Comparison of ENCODE assay signal across 18 cellular contexts in the genomic region with DNA sequence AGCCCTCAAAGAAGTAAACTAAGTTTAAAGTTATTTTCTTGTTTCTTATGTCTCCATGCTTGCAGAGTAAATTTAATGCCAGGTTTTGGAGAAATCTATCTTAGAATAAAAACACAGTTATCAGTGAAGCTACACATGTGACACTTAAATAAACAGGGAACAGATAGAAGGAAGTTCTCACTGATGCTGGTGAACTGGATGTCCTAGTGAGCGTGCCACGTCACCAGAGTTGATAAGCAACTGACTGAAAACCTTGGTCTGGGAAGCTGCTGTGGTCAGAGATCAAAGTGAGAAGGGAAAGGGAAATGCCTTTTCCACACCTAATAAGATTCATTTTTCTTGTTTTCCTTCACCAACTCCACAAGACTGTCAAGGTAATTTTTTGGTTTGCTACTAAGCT.
"Had no signal": no experiment of that assay in that cellular context is flagged by ENCODE, and none has a peak within 500 bp of the region (broad histone marks: within the 10 kb centered on the region; RNA-seq: fewer than 3 reads in every experiment).

No MANE protein-coding gene starts in this region.

- H3K9me3 ChIP-seq: ascending aorta, breast epithelium, lower lobe of right lung, sigmoid colon, spleen, thoracic aorta, upper lobe of right lung had no signal

- DNase-seq: activated B cell treated with CpG ODN at 0.5 μM for 24 hours; activated CD4-positive, alpha-beta memory T cell treated with anti-CD3 and anti-CD28 coated beads for 36 hours; activated CD4-positive, alpha-beta T cell treated with anti-CD3 and anti-CD28 coated beads for 4 hours; activated naive CD4-positive, alpha-beta T cell treated with Interleukin-2 at 50 U/mL for 16 hours; cerebellar nuclear complex; effector CD4-positive, alpha-beta T cell; lower lobe of right lung; nephron progenitor cell; sigmoid colon; spleen; stimulated activated naive B cell treated with anti-CD40 and anti-IgM and Interleukin-4, amounts not matched to agents 10 μg/mL and 1 μg/mL and 100 μg/mL, for 72 hours; T-helper 2 cell; upper lobe of right lung had no signal

- H3K4me3 ChIP-seq: ascending aorta, breast epithelium, lower lobe of right lung, sigmoid colon, spleen, thoracic aorta, upper lobe of right lung had no signal

- H3K4me1 ChIP-seq: ascending aorta, breast epithelium, lower lobe of right lung, sigmoid colon, spleen, upper lobe of right lung had no signal

- H3K27ac ChIP-seq: ascending aorta, breast epithelium, lower lobe of right lung, sigmoid colon, spleen, thoracic aorta, upper lobe of right lung had no signal

- ATAC-seq: activated T-helper 17 cell treated with anti-CD3 and anti-CD28 coated beads, Interleukin-2, amount 50 U/mL, for 72 hours; esophagus mucosa; lower lobe of right lung; stimulated activated naive B cell treated with anti-CD40 and anti-IgM and Interleukin-4, amounts not matched to agents 10 μg/mL and 1 μg/mL and 100 μg/mL, for 72 hours; upper lobe of right lung had no signal

- H3K27me3 ChIP-seq: ascending aorta, breast epithelium, sigmoid colon, spleen, upper lobe of right lung had no signal

- H3K36me3 ChIP-seq: ascending aorta, breast epithelium, lower lobe of right lung, sigmoid colon, spleen, thoracic aorta, upper lobe of right lung had no signal
